ENCODE assay signal across 26 cellular contexts in genomic region chr19:55058781-55059610, GRCh38. TPM values are rescaled to one million over a fixed set of nuclear protein-coding genes. Genes with fewer than 3 reads are reported as not detected.
A peak's percentile ranks its signal among the peaks of the same experiment; 100 is the strongest.
DNase-seq lines count a peak whose midpoint lies in the region; ATAC-seq, FAIRE-seq and TF ChIP-seq lines count a peak whose summit lies in the region.
"Had no signal": no experiment of that assay in that cellular context is flagged by ENCODE, and none has a peak within 500 bp of the region (broad histone marks: within the 10 kb centered on the region; RNA-seq: fewer than 3 reads in every experiment).

No MANE protein-coding gene starts in this region.

- peaks cover 9% of the 10 kb centered on the region for H3K4me1 Mint-ChIP-seq in activated naive CD8-positive, alpha-beta T cell treated with anti-CD3 and anti-CD28 coated beads, Interleukin-2, amount 10 ng/mL, durations not matched to agents 7 days and 5 days
- H3K4me1 Mint-ChIP-seq in activated naive CD8-positive, alpha-beta T cell treated with anti-CD3 and anti-CD28 coated beads for 36 hours = peaks cover 14% of the 10 kb centered on the region
- peaks cover 6% of the 10 kb centered on the region for H3K4me1 Mint-ChIP-seq in WTC11

- CTCF ChIA-PET in WTC11 (lab: Charles Lee) = interaction anchor here (1.8 kb wide), 1 partner anchor 178 kb away, joined by 9 read pairs; no protein-coding TSS in a partner anchor

- H3K9ac ChIP-seq in kidney (ENCODE audit: low read length in 2 of 2) = no peak overlapping the region

- H3K27ac Mint-ChIP-seq in activated naive CD8-positive, alpha-beta T cell treated with anti-CD3 and anti-CD28 coated beads, Interleukin-2, amount 10 ng/mL, durations not matched to agents 7 days and 5 days = peak overlapping the region; percentile 15
- no peak overlapping the region for H3K27ac Mint-ChIP-seq in activated naive CD8-positive, alpha-beta T cell treated with anti-CD3 and anti-CD28 coated beads for 36 hours
- H3K27ac Mint-ChIP-seq in WTC11 = peak overlapping the region; percentile 57; the same call in 1 of the 2 replicates
- H3K27ac Mint-ChIP-seq: activated naive CD8-positive, alpha-beta T cell treated with anti-CD3 and anti-CD28 coated beads, Interleukin-2, amount 50 U/mL, for 24 hours; stimulated activated effector memory CD8-positive, alpha-beta T cell treated with anti-CD3 and anti-CD28 coated beads, Interleukin-12 subunit alpha, Interleukin-12 subunit beta, amount 100 ng/mL, for 72 hours; T-helper 2 cell treated with Interferon-gamma antibody and Interleukin-4, amounts not matched to agents 5 μg/mL and 100 μg/mL, for 36 hours had no signal

- H3K27me3 Mint-ChIP-seq in activated naive CD8-positive, alpha-beta T cell treated with anti-CD3 and anti-CD28 coated beads, Interleukin-2, amount 10 ng/mL, durations not matched to agents 7 days and 5 days = peaks cover 7% of the 10 kb centered on the region
- H3K27me3 Mint-ChIP-seq in activated naive CD8-positive, alpha-beta T cell treated with anti-CD3 and anti-CD28 coated beads for 36 hours = no peaks in the 10 kb centered on the region
- H3K27me3 Mint-ChIP-seq in WTC11 (ENCODE audit: low read depth) = peaks cover 8% of the 10 kb centered on the region
- H3K27me3 Mint-ChIP-seq: activated naive CD8-positive, alpha-beta T cell treated with anti-CD3 and anti-CD28 coated beads, Interleukin-2, amount 50 U/mL, for 24 hours; naive thymus-derived CD8-positive, alpha-beta T cell had no signal

- H3K4me3 ChIP-seq in kidney (ENCODE audit: low read length in 2 of 2) = no peak overlapping the region
- H3K4me3 ChIP-seq: body of pancreas, colonic mucosa, Peyer's patch, sigmoid colon, suprapubic skin, vagina had no signal

- H3K9me3 Mint-ChIP-seq in activated naive CD8-positive, alpha-beta T cell treated with anti-CD3 and anti-CD28 coated beads, Interleukin-2, amount 10 ng/mL, durations not matched to agents 7 days and 5 days = no peaks in the 10 kb centered on the region
- H3K9me3 Mint-ChIP-seq in activated naive CD8-positive, alpha-beta T cell treated with anti-CD3 and anti-CD28 coated beads for 36 hours = no peaks in the 10 kb centered on the region
- H3K9me3 Mint-ChIP-seq in WTC11 = peaks cover 5% of the 10 kb centered on the region; the same call in 1 of the 2 replicates
- H3K9me3 Mint-ChIP-seq: activated naive CD8-positive, alpha-beta T cell treated with anti-CD3 and anti-CD28 coated beads, Interleukin-2, amount 50 U/mL, for 24 hours; naive thymus-derived CD8-positive, alpha-beta T cell; stimulated activated effector memory CD8-positive, alpha-beta T cell treated with anti-CD3 and anti-CD28 coated beads, Interleukin-12 subunit alpha, Interleukin-12 subunit beta, amount 100 ng/mL, for 72 hours; T-helper 2 cell treated with Interferon-gamma antibody and Interleukin-4, amounts not matched to agents 5 μg/mL and 100 μg/mL, for 36 hours had no signal

- POLR2A ChIA-PET in activated naive CD8-positive, alpha-beta T cell treated with anti-CD3 and anti-CD28 coated beads, Interleukin-2, amount 10 ng/mL, durations not matched to agents 7 days and 5 days (lab: Charles Lee) = interaction anchor here (0.5 kb wide), 1 partner anchor 150 kb away, joined by 3 read pairs; no protein-coding TSS in a partner anchor
- POLR2A ChIA-PET in WTC11 (lab: Charles Lee) = interaction anchor here (0.5 kb wide), 1 partner anchor 13 kb away, joined by 5 read pairs; no protein-coding TSS in a partner anchor

- ATAC-seq in activated naive CD8-positive, alpha-beta T cell treated with anti-CD3 and anti-CD28 coated beads, Interleukin-2, amount 10 ng/mL, durations not matched to agents 7 days and 5 days (ENCODE audit: low read depth) = no peak
- ATAC-seq in WTC11 = no peak
- ATAC-seq: activated naive CD8-positive, alpha-beta T cell treated with anti-CD3 and anti-CD28 coated beads, Interleukin-2, amount 50 U/mL, for 24 hours; body of pancreas; naive thymus-derived CD8-positive, alpha-beta T cell; stimulated activated effector memory CD8-positive, alpha-beta T cell treated with anti-CD3 and anti-CD28 coated beads, Interleukin-12 subunit alpha, Interleukin-12 subunit beta, amount 100 ng/mL, for 72 hours had no signal

- H3K4me3 Mint-ChIP-seq in activated naive CD8-positive, alpha-beta T cell treated with anti-CD3 and anti-CD28 coated beads, Interleukin-2, amount 10 ng/mL, durations not matched to agents 7 days and 5 days = no peak overlapping the region
- no peak overlapping the region for H3K4me3 Mint-ChIP-seq in activated naive CD8-positive, alpha-beta T cell treated with anti-CD3 and anti-CD28 coated beads for 36 hours
- no peak overlapping the region for H3K4me3 Mint-ChIP-seq in WTC11
- H3K4me3 Mint-ChIP-seq: activated naive CD8-positive, alpha-beta T cell treated with anti-CD3 and anti-CD28 coated beads, Interleukin-2, amount 50 U/mL, for 24 hours; stimulated activated effector memory CD8-positive, alpha-beta T cell treated with anti-CD3 and anti-CD28 coated beads, Interleukin-12 subunit alpha, Interleukin-12 subunit beta, amount 100 ng/mL, for 72 hours; T-helper 2 cell treated with Interferon-gamma antibody and Interleukin-4, amounts not matched to agents 5 μg/mL and 100 μg/mL, for 36 hours had no signal

- H3K36me3 Mint-ChIP-seq in activated naive CD8-positive, alpha-beta T cell treated with anti-CD3 and anti-CD28 coated beads, Interleukin-2, amount 10 ng/mL, durations not matched to agents 7 days and 5 days = peaks cover 25% of the 10 kb centered on the region
- peaks cover 37% of the 10 kb centered on the region for H3K36me3 Mint-ChIP-seq in activated naive CD8-positive, alpha-beta T cell treated with anti-CD3 and anti-CD28 coated beads for 36 hours
- peaks cover 51% of the 10 kb centered on the region for H3K36me3 Mint-ChIP-seq in WTC11

- FAIRE-seq in kidney (lab: Jason Lieb, UNC) (no peak), HTR-8/SVneo (lab: Jason Lieb, UNC) (no peak)
- FAIRE-seq: GM12891 had no signal

- no peaks in the 10 kb centered on the region for H3K9me3 ChIP-seq in kidney (ENCODE audit: control insufficient read depth in 1 of 2, low read length in 2 of 2)
- H3K9me3 ChIP-seq: body of pancreas, colonic mucosa, sigmoid colon, suprapubic skin, vagina had no signal

- TF ChIP-seq CTCF in WTC11 (IDR thresholded peaks at IDR 0.05) (no peak), kidney (IDR thresholded peaks at IDR 0.05; ENCODE audit: borderline replicate concordance, extremely low read depth, insufficient read depth) (no peak)

- DNase-seq in activated naive CD8-positive, alpha-beta T cell treated with anti-CD3 and anti-CD28 coated beads, Interleukin-2, amount 10 ng/mL, durations not matched to agents 7 days and 5 days = no peak
- no peak for DNase-seq in activated naive CD8-positive, alpha-beta T cell treated with anti-CD3 and anti-CD28 coated beads for 36 hours
- peak; percentile 3 for DNase-seq in NCI-H69 (lab: John Stamatoyannopoulos, UW)
- no peak for DNase-seq in WTC11 (ENCODE audit: low spot score)
- DNase-seq in NCI-H526 (lab: John Stamatoyannopoulos, UW) = no peak
- no peak for DNase-seq in kidney
- no peak for DNase-seq in DMS79 treated with DMSO at 0.1 percent for 48 hours (lab: John Stamatoyannopoulos, UW)
- DNase-seq in HTR-8/SVneo (ENCODE audit: insufficient read length, low spot score) = no peak
- DNase-seq: ACHN; activated CD4-positive, CD25-positive, alpha-beta regulatory T cell treated with anti-CD3 and anti-CD28 coated beads, Interleukin-2, amount 50 U/mL, for 72 hours; activated naive CD8-positive, alpha-beta T cell treated with anti-CD3 and anti-CD28 coated beads, Interleukin-2, amount 50 U/mL, for 24 hours; body of pancreas; colonic mucosa; DMS 273 treated with DMSO at 0.1 percent for 48 hours; NCI-H1105 treated with DMSO at 0.1 percent for 48 hours; NCI-H2107; NCI-H526 treated with DMSO at 0.1 percent for 48 hours; Peyer's patch; sigmoid colon had no signal

- intact Hi-C loops in kidney (cut with DNase I) = no loop called here

- peaks cover 0 to 3% of the 10 kb centered on the region in 2 donors for H3K4me1 ChIP-seq in kidney (ENCODE audit: control insufficient read depth in 1 of 2, insufficient read depth in 1 of 2, low read depth in 1 of 2, low read length in 2 of 2)
- H3K4me1 ChIP-seq: colonic mucosa had no signal

- no peak overlapping the region for H3K27ac ChIP-seq in kidney (ENCODE audit: low read depth in 2 of 2, low read length in 2 of 2)
- H3K27ac ChIP-seq: body of pancreas, C4-2B, colonic mucosa, Peyer's patch, sigmoid colon, suprapubic skin, vagina had no signal

- peaks cover 12 to 18% of the 10 kb centered on the region in 2 donors for H3K36me3 ChIP-seq in kidney (ENCODE audit: control insufficient read depth in 1 of 2, insufficient read depth in 2 of 2, low read length in 2 of 2)
- H3K36me3 ChIP-seq: colonic mucosa had no signal

TF ChIP-seq in WTC11, 78 proteins besides CTCF, POLR2A, EP300 and RAD21 (continues in another document):
- TF ChIP-seq SMAD4 (CRISPR knock-in tag; IDR thresholded peaks at IDR 0.05) (no peak), NFATC4 (CRISPR knock-in tag; IDR thresholded peaks at IDR 0.05) (0 out of 2 replicates have a peak, but pooled peaks have one; percentile 20)

RNA-seq across cellular contexts. Expression of gene RDH13, which starts 4.0 kb away (rescaled TPM):
- 10 to 100 TPM; 25.9 to 28.6 TPM for total RNA-seq in activated naive CD8-positive, alpha-beta T cell treated with anti-CD3 and anti-CD28 coated beads, Interleukin-2, amount 10 ng/mL, durations not matched to agents 7 days and 5 days
- 10 to 100 TPM; 21.7 to 24.0 TPM for total RNA-seq in activated naive CD8-positive, alpha-beta T cell treated with anti-CD3 and anti-CD28 coated beads for 36 hours
- 35.3 to 39.5 TPM (median 38.4 TPM) in 3 replicates for total RNA-seq in WTC11 (2021)
- total RNA-seq in kidney = 38.7 TPM
- 24.9 TPM for polyA plus RNA-seq in kidney (ENCODE audit: insufficient read depth, low read depth, low replicate concordance)

RNA-seq across cellular contexts. Expression of gene EPS8L1, which starts 16.7 kb away (rescaled TPM):
- 1 to 10 TPM; 5.1 to 7.6 TPM for total RNA-seq in activated naive CD8-positive, alpha-beta T cell treated with anti-CD3 and anti-CD28 coated beads, Interleukin-2, amount 10 ng/mL, durations not matched to agents 7 days and 5 days
- total RNA-seq in activated naive CD8-positive, alpha-beta T cell treated with anti-CD3 and anti-CD28 coated beads for 36 hours = 1 to 10 TPM; 1.3 to 1.5 TPM
- total RNA-seq in WTC11 (2021) (38.9 to 43.8 TPM (median 42.8 TPM) in 3 replicates), kidney (95.0 TPM)
- 45.4 TPM for polyA plus RNA-seq in kidney (ENCODE audit: insufficient read depth, low read depth, low replicate concordance)

RNA-seq across cellular contexts. Expression of gene GP6, which starts 20.9 kb away (rescaled TPM):
- total RNA-seq in activated naive CD8-positive, alpha-beta T cell treated with anti-CD3 and anti-CD28 coated beads, Interleukin-2, amount 10 ng/mL, durations not matched to agents 7 days and 5 days = under 1 TPM in 1 of 2 experiments, not detected in 1; 0.25 TPM
- total RNA-seq in activated naive CD8-positive, alpha-beta T cell treated with anti-CD3 and anti-CD28 coated beads for 36 hours = not detected
- total RNA-seq in WTC11 (2021) (0.41 to 1.1 TPM (median 0.61 TPM) in 3 replicates), kidney (0.35 TPM)
- polyA plus RNA-seq in kidney (ENCODE audit: insufficient read depth, low read depth, low replicate concordance) = 0.73 TPM

RNA-seq across cellular contexts. Expression of gene PPP1R12C, which starts 58.4 kb away (rescaled TPM):
- total RNA-seq in activated naive CD8-positive, alpha-beta T cell treated with anti-CD3 and anti-CD28 coated beads, Interleukin-2, amount 10 ng/mL, durations not matched to agents 7 days and 5 days = 100 to 1,000 TPM; 147 to 157 TPM
- total RNA-seq in activated naive CD8-positive, alpha-beta T cell treated with anti-CD3 and anti-CD28 coated beads for 36 hours = 10 to 100 TPM; 67.2 to 73.5 TPM
- 88.4 to 99.3 TPM (median 92.3 TPM) in 3 replicates for total RNA-seq in WTC11 (2021)
- total RNA-seq in kidney = 146 TPM
- polyA plus RNA-seq in kidney (ENCODE audit: insufficient read depth, low read depth, low replicate concordance) = 89.0 TPM
